ENCODE assay signal across 6 cellular contexts in the genomic region with DNA sequence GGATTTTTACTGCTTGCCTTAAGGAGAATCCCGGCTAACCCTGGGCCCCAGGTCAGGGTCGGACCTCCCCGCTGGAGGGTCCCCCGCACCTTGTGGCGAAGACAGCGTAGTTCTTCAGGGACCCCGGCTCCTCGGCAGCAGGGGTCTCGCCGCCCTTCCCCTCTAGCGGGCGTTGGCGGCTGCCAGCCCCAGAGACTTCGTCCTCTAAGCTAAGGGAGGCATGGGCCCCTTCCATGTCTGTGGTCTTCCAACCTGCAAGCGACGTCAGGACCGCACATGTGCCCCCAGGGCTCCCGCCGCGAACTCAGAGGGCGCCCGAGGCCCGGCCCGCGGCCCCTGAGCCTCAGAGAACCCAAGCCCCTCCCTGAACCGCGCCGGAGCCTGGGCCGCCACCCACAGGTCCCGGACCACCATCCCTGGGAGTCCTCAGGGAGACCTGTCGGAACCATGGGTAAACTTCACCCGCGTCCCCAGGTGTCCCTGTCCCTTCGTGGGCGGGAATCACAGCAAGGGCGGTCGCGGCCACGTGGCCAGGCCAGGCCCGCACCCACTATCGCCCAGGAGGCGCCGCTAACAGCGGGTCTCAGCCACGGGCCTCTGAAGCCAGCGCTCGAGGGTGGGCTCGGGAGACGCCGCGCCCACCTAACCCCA. TPM values are rescaled to one million over a fixed set of nuclear protein-coding genes. Genes with fewer than 3 reads are reported as not detected.
DNase-seq lines count a peak whose midpoint lies in the region; ATAC-seq and TF ChIP-seq lines count a peak whose summit lies in the region.

No MANE protein-coding gene starts in this region.

- peaks cover 24% of the 10 kb centered on the region for H3K36me3 ChIP-seq in effector memory CD4-positive, alpha-beta T cell (ENCODE audit: control insufficient read depth, insufficient read depth, low read length)

- peak overlapping the region in 1 of 3 donors; percentile 41 for H3K27ac Mint-ChIP-seq in IgD-negative memory B cell

- H3K4me1 ChIP-seq in effector memory CD4-positive, alpha-beta T cell (ENCODE audit: control insufficient read depth, insufficient read depth, low read length, poor library complexity, severe bottlenecking), result peaks cover 38% of the 10 kb centered on the region

- H3K27me3 Mint-ChIP-seq in IgD-negative memory B cell, result peaks cover 4% of the 10 kb centered on the region

- H3K4me3 ChIP-seq in effector memory CD4-positive, alpha-beta T cell (ENCODE audit: insufficient read depth, low read depth, low read length, poor library complexity, severe bottlenecking), result peak overlapping the region; percentile 39
- peak overlapping the region; percentile 47 for H3K4me3 ChIP-seq in retinal pigment epithelial cell (ENCODE audit: low read length)

- TF ChIP-seq POLR2A in GM18505 (IDR thresholded peaks at IDR 0.05; ENCODE audit: borderline replicate concordance, extremely low read depth, insufficient read depth, insufficient read length), result no peak

- no peaks in the 10 kb centered on the region for H3K9me3 Mint-ChIP-seq in IgD-negative memory B cell

- H3K4me3 Mint-ChIP-seq in IgD-negative memory B cell, result peak overlapping the region in 3 of 4 donors; percentile 48 to 81 (median 78)

- H3K4me1 Mint-ChIP-seq in IgD-negative memory B cell, result peaks cover 32 to 38% (median 36%) of the 10 kb centered on the region in 3 donors

- no peak for TF ChIP-seq CTCF in retinal pigment epithelial cell (conservative IDR thresholded peaks at IDR 0.05; ENCODE audit: low read depth, low read length)

- no peaks in the 10 kb centered on the region for H3K36me3 Mint-ChIP-seq in IgD-negative memory B cell

- no peaks in the 10 kb centered on the region for H3K27me3 ChIP-seq in effector memory CD4-positive, alpha-beta T cell (replicated peaks; ENCODE audit: control insufficient read depth, insufficient read depth, low read length, poor library complexity, severe bottlenecking)

- no peak for ATAC-seq in GM18505 (IDR thresholded peaks at IDR 0.05; ENCODE audit: unreplicated experiment)
- ATAC-seq in HG02970 (IDR thresholded peaks at IDR 0.05; ENCODE audit: low FRiP score, unreplicated experiment), result no peak

- H3K27ac ChIP-seq in effector memory CD4-positive, alpha-beta T cell (ENCODE audit: insufficient read depth, low read length, poor library complexity, severe bottlenecking), result no peak overlapping the region

- no peaks in the 10 kb centered on the region for H3K9me3 ChIP-seq in effector memory CD4-positive, alpha-beta T cell (ENCODE audit: control insufficient read depth, low read length)

- DNase-seq in effector memory CD4-positive, alpha-beta T cell, result no peak
- DNase-seq in retinal pigment epithelial cell (ENCODE audit: low read depth) (no peak), SIG-M5 treated with dmso at 0.1 percent for 504 hours (lab: John Stamatoyannopoulos, UW; ENCODE audit: unreplicated experiment) (no peak)

RNA-seq across cellular contexts. Expression of a gene that starts 0.6 kb away (rescaled TPM):
- 18.4 TPM for polyA plus RNA-seq in IgD-negative memory B cell

RNA-seq across cellular contexts. Expression of a gene that starts 2.9 kb away (rescaled TPM):
- 23.4 TPM for polyA plus RNA-seq in IgD-negative memory B cell

RNA-seq across cellular contexts. Expression of a gene that starts 11.1 kb away (rescaled TPM):
- 22.6 TPM for polyA plus RNA-seq in IgD-negative memory B cell

RNA-seq across cellular contexts. Expression of a gene that starts 29.3 kb away (rescaled TPM):
- polyA plus RNA-seq in IgD-negative memory B cell, result 18.2 TPM
